ENCODE assay signal across 1 cellular context in genomic region chr19:5480427-5480836, GRCh38.
TF ChIP-seq lines count a peak whose summit lies in the region.

No MANE protein-coding gene starts in this region.

TF ChIP-seq in GM12878, 131 proteins besides CTCF, POLR2A, EP300 and RAD21 (continued from another document):
- TF ChIP-seq NKRF (conservative IDR thresholded peaks at IDR 0.05) (no peak), FOXM1 (IDR thresholded peaks at IDR 0.05; ENCODE audit: low read depth, low read length) (no peak), TARDBP (IDR thresholded peaks at IDR 0.05; ENCODE audit: borderline replicate concordance) (no peak), HDGF (IDR thresholded peaks at IDR 0.05) (no peak)
TF ChIP-seq in GM12878: peak in this region for 1.
